Comparison of ENCODE assay signal across 8 cellular contexts in genomic region chr17:10614536-10615155, GRCh38. TPM values are rescaled to one million over a fixed set of nuclear protein-coding genes. Genes with fewer than 3 reads are reported as not detected.
DNase-seq lines count a peak whose midpoint lies in the region; ATAC-seq lines count a peak whose summit lies in the region.

No MANE protein-coding gene starts in this region.

- DNase-seq in activated gamma-delta T cell treated with Interleukin-2 at 50 U/mL for 16 hours (peak; percentile 17), activated gamma-delta T cell (lab: John Stamatoyannopoulos, UW) (no peak), LHCN-M2 (ENCODE audit: low read depth) (peak; percentile 67), UCSD-AML1 (lab: John Stamatoyannopoulos, UW; ENCODE audit: unreplicated experiment) (peak; percentile 32), globus pallidus (ENCODE audit: low spot score) (peak; percentile 26), putamen (ENCODE audit: low spot score) (peak; percentile 17)

- no peak for ATAC-seq in GM18517 (IDR thresholded peaks at IDR 0.05; ENCODE audit: unreplicated experiment)
- ATAC-seq in GM18907 (IDR thresholded peaks at IDR 0.05; ENCODE audit: unreplicated experiment) = no peak

RNA-seq across cellular contexts. Expression of gene MYH3, which starts 42.5 kb away (rescaled TPM):
- total RNA-seq in LHCN-M2 (2014; rRNA removed) = 0.19 and 0.40 TPM in 2 replicates
- polyA plus RNA-seq in LHCN-M2 (2012) = 0.23 TPM
